Comparison of ENCODE assay signal across 1 cellular context in genomic region chr17:65389426-65389825, GRCh38.
A peak's percentile ranks its signal among the peaks of the same experiment; 100 is the strongest.
TF ChIP-seq lines count a peak whose summit lies in the region.

No MANE protein-coding gene starts in this region.

TF ChIP-seq in K562, 482 proteins besides CTCF, POLR2A, EP300 and RAD21 (continued from another document):
- TF ChIP-seq JUND (IDR thresholded peaks at IDR 0.05; ENCODE audit: borderline replicate concordance, low read depth, low read length), result peak; percentile 67; the same call in 1 of the 2 replicates
- TF ChIP-seq JUND (tag; IDR thresholded peaks at IDR 0.05; ENCODE audit: borderline replicate concordance, low read depth, low read length), result peak; percentile 53; the same call in 1 of the 3 replicates
- no peak for TF ChIP-seq ZNF407 (IDR thresholded peaks at IDR 0.05; ENCODE audit: low read depth)
- no peak for TF ChIP-seq GTF2F1 (IDR thresholded peaks at IDR 0.05; ENCODE audit: low read depth, low read length)
